ENCODE assay signal across 14 cellular contexts in genomic region chr1:158830074-158830677, GRCh38. TPM values are rescaled to one million over a fixed set of nuclear protein-coding genes. Genes with fewer than 3 reads are reported as not detected.
DNase-seq lines count a peak whose midpoint lies in the region; ATAC-seq and TF ChIP-seq lines count a peak whose summit lies in the region.
"Had no signal": no experiment of that assay in that cellular context is flagged by ENCODE, and none has a peak within 500 bp of the region (broad histone marks: within the 10 kb centered on the region; RNA-seq: fewer than 3 reads in every experiment).

No MANE protein-coding gene starts in this region.

- intact Hi-C loops in lower lobe of right lung (cut with DNase I), result no loop called here
- intact Hi-C loops in thyroid gland (cut with DNase I), result no loop called here

- DNase-seq in lower lobe of right lung (no peak), NCI-H2196 (lab: John Stamatoyannopoulos, UW; ENCODE audit: unreplicated experiment) (no peak), HT-29 (ENCODE audit: low spot score) (no peak), thyroid gland (no peak)
- DNase-seq: activated naive CD4-positive, alpha-beta T cell treated with Interleukin-2 at 50 U/mL for 16 hours; DMS53; dorsolateral prefrontal cortex; T1000 had no signal

- no peaks in the 10 kb centered on the region for H3K36me3 ChIP-seq in lower lobe of right lung
- H3K36me3 ChIP-seq in thyroid gland, result no peaks in the 10 kb centered on the region
- H3K36me3 ChIP-seq: thoracic aorta had no signal

- no peak for TF ChIP-seq POLR2A in thyroid gland (IDR thresholded peaks at IDR 0.05)

- H3K4me1 ChIP-seq in lower lobe of right lung (peaks cover 5% of the 10 kb centered on the region), thyroid gland (no peaks in the 10 kb centered on the region)

- peak overlapping the region; percentile 61 for H3K27ac ChIP-seq in lower lobe of right lung
- H3K27ac ChIP-seq in thyroid gland, result no peak overlapping the region
- H3K27ac ChIP-seq: hepatocyte, thoracic aorta had no signal

- 72 to 75% methylated on average over 2 of the region's 2 CpGs for WGBS in thyroid gland, 2 donors

- ATAC-seq in GM18867 (IDR thresholded peaks at IDR 0.05; ENCODE audit: unreplicated experiment) (peak; percentile 64), GM21526 (IDR thresholded peaks at IDR 0.05; ENCODE audit: low FRiP score, unreplicated experiment) (peak; percentile 63), HG03175 (IDR thresholded peaks at IDR 0.05; ENCODE audit: unreplicated experiment) (peak; percentile 44), lower lobe of right lung (no peak)

- H3K9me3 ChIP-seq in lower lobe of right lung (no peaks in the 10 kb centered on the region), thyroid gland (no peaks in the 10 kb centered on the region)
- H3K9me3 ChIP-seq: thoracic aorta had no signal

- no peak for TF ChIP-seq CTCF in lower lobe of right lung (IDR thresholded peaks at IDR 0.05)
- no peak for TF ChIP-seq CTCF in thyroid gland (IDR thresholded peaks at IDR 0.05)

- no peaks in the 10 kb centered on the region for H3K27me3 ChIP-seq in lower lobe of right lung (ENCODE audit: low read depth)
- H3K27me3 ChIP-seq in thyroid gland, result no peaks in the 10 kb centered on the region
- H3K27me3 ChIP-seq: dorsolateral prefrontal cortex, hepatocyte had no signal

- H3K4me3 ChIP-seq in lower lobe of right lung (no peak overlapping the region), thyroid gland (replicated peaks in 1 of 3) (no peak overlapping the region)
- H3K4me3 ChIP-seq: hepatocyte, thoracic aorta had no signal

RNA-seq across cellular contexts. Expression of gene MNDA, which starts 1.0 kb away (rescaled TPM):
- 84.3 TPM for total RNA-seq in lower lobe of right lung
- not detected in 2 replicates for total RNA-seq in HT-29 (2014; rRNA removed; shearing (Covaris generic))
- total RNA-seq in thyroid gland, result 1 to 10 TPM; 2.0 to 8.5 (median 2.6) TPM
- total RNA-seq: hepatocyte, myocyte had no signal

RNA-seq across cellular contexts. Expression of gene OR6N2, which starts 49.2 kb away (rescaled TPM):
- total RNA-seq in lower lobe of right lung (0.30 TPM), thyroid gland (not detected)
- not detected in 2 replicates for total RNA-seq in HT-29 (2014; rRNA removed; shearing (Covaris generic))
- total RNA-seq: dorsolateral prefrontal cortex, hepatocyte, myocyte, thoracic aorta had no signal

RNA-seq across cellular contexts. Expression of gene OR6N1, which starts 58.2 kb away (rescaled TPM):
- 2.3 TPM for total RNA-seq in lower lobe of right lung
- total RNA-seq in HT-29 (2014; rRNA removed; shearing (Covaris generic)), result not detected in 2 replicates
- total RNA-seq in thyroid gland, result not detected
- total RNA-seq: dorsolateral prefrontal cortex, hepatocyte, myocyte, thoracic aorta had no signal

Comparison
In these comparisons a context has a peak if more than half of its experiments do, and no peak if none do; other contexts are left out.
1. ATAC-seq: peak in GM18867 (single experiment), GM21526 (single experiment) and HG03175 (single experiment); none in lower lobe of right lung (0 of 2).